In genomic region chr17:58248955-58249269, GRCh38 we compare ENCODE assay signal across 12 cellular contexts. TPM values are rescaled to one million over a fixed set of nuclear protein-coding genes. Genes with fewer than 3 reads are reported as not detected.
DNase-seq lines count a peak whose midpoint lies in the region; ATAC-seq and TF ChIP-seq lines count a peak whose summit lies in the region.
"Had no signal": no experiment of that assay in that cellular context is flagged by ENCODE, and none has a peak within 500 bp of the region (broad histone marks: within the 10 kb centered on the region; RNA-seq: fewer than 3 reads in every experiment).

No MANE protein-coding gene starts in this region.

- H3K27me3 ChIP-seq in iPS-20b (ENCODE audit: insufficient read depth, low read length) = peaks cover 97% of the 10 kb centered on the region
- H3K27me3 ChIP-seq in testis = no peaks in the 10 kb centered on the region

- no peaks in the 10 kb centered on the region for H3K36me3 ChIP-seq in iPS-20b (ENCODE audit: insufficient read depth, low read depth, low read length)
- no peaks in the 10 kb centered on the region for H3K36me3 ChIP-seq in testis (ENCODE audit: low read depth, missing control alignments)

- no peak for TF ChIP-seq POLR2A in testis (IDR thresholded peaks at IDR 0.05)

- WGBS in testis, 2 donors = 15 to 16% methylated on average over 9 to 10 of the region's 10 CpGs

- H3K36me3 Mint-ChIP-seq in activated naive CD4-positive, alpha-beta T cell treated with anti-CD3 and anti-CD28 coated beads, Interleukin-2, amount 10 ng/mL, durations not matched to agents 7 days and 5 days = no peaks in the 10 kb centered on the region
- H3K36me3 Mint-ChIP-seq in activated naive CD8-positive, alpha-beta T cell treated with anti-CD3 and anti-CD28 coated beads, Interleukin-2, amount 10 ng/mL, durations not matched to agents 7 days and 5 days = no peaks in the 10 kb centered on the region
- H3K36me3 Mint-ChIP-seq: activated CD4-positive, alpha-beta memory T cell treated with anti-CD3 and anti-CD28 coated beads for 36 hours had no signal

- H3K27ac ChIP-seq in iPS-20b (ENCODE audit: low read length) = no peak overlapping the region
- H3K27ac ChIP-seq in testis = no peak overlapping the region

- peak overlapping the region; percentile 63 for H3K4me3 ChIP-seq in iPS-20b (ENCODE audit: low read length)
- H3K4me3 ChIP-seq in testis = peak overlapping the region; percentile 42 to 61

- H3K27me3 Mint-ChIP-seq in activated naive CD4-positive, alpha-beta T cell treated with anti-CD3 and anti-CD28 coated beads, Interleukin-2, amount 10 ng/mL, durations not matched to agents 7 days and 5 days = peaks cover 86% of the 10 kb centered on the region
- H3K27me3 Mint-ChIP-seq in activated naive CD8-positive, alpha-beta T cell treated with anti-CD3 and anti-CD28 coated beads, Interleukin-2, amount 10 ng/mL, durations not matched to agents 7 days and 5 days = peaks cover 50% of the 10 kb centered on the region

- H3K9me3 ChIP-seq in iPS-20b (ENCODE audit: insufficient read depth, low read depth, low read length) = peaks cover 8% of the 10 kb centered on the region; the same call in 1 of the 2 replicates
- H3K9me3 ChIP-seq in testis = no peaks in the 10 kb centered on the region

- intact Hi-C loops in testis (cut with DNase I; ENCODE audit: low total_unique reads) = no loop called here

- H3K9me3 Mint-ChIP-seq in activated naive CD4-positive, alpha-beta T cell treated with anti-CD3 and anti-CD28 coated beads, Interleukin-2, amount 10 ng/mL, durations not matched to agents 7 days and 5 days = no peaks in the 10 kb centered on the region
- H3K9me3 Mint-ChIP-seq in activated naive CD8-positive, alpha-beta T cell treated with anti-CD3 and anti-CD28 coated beads, Interleukin-2, amount 10 ng/mL, durations not matched to agents 7 days and 5 days = no peaks in the 10 kb centered on the region
- H3K9me3 Mint-ChIP-seq: activated CD4-positive, alpha-beta memory T cell treated with anti-CD3 and anti-CD28 coated beads for 36 hours had no signal

- no peak for DNase-seq in activated naive CD4-positive, alpha-beta T cell treated with anti-CD3 and anti-CD28 coated beads, Interleukin-2, amount 10 ng/mL, durations not matched to agents 7 days and 5 days
- DNase-seq in activated naive CD4-positive, alpha-beta T cell (lab: John Stamatoyannopoulos, UW) = no peak
- DNase-seq in activated naive CD8-positive, alpha-beta T cell treated with anti-CD3 and anti-CD28 coated beads, Interleukin-2, amount 10 ng/mL, durations not matched to agents 7 days and 5 days = no peak
- DNase-seq in testis (no peak), HuH-7 (ENCODE audit: low spot score) (no peak), iPS-NIHi11 (ENCODE audit: low spot score) (no peak)
- DNase-seq: cortex of kidney had no signal

- no peak overlapping the region for H3K27ac Mint-ChIP-seq in activated naive CD4-positive, alpha-beta T cell treated with anti-CD3 and anti-CD28 coated beads, Interleukin-2, amount 10 ng/mL, durations not matched to agents 7 days and 5 days
- peak overlapping the region; percentile 38 for H3K27ac Mint-ChIP-seq in activated naive CD8-positive, alpha-beta T cell treated with anti-CD3 and anti-CD28 coated beads, Interleukin-2, amount 10 ng/mL, durations not matched to agents 7 days and 5 days
- H3K27ac Mint-ChIP-seq: activated CD4-positive, alpha-beta memory T cell treated with anti-CD3 and anti-CD28 coated beads for 36 hours had no signal

- H3K9ac ChIP-seq in iPS-20b (ENCODE audit: low read depth, low read length) = no peak overlapping the region

- peaks cover 28% of the 10 kb centered on the region for H3K4me1 Mint-ChIP-seq in activated naive CD4-positive, alpha-beta T cell treated with anti-CD3 and anti-CD28 coated beads, Interleukin-2, amount 10 ng/mL, durations not matched to agents 7 days and 5 days
- H3K4me1 Mint-ChIP-seq in activated naive CD8-positive, alpha-beta T cell treated with anti-CD3 and anti-CD28 coated beads, Interleukin-2, amount 10 ng/mL, durations not matched to agents 7 days and 5 days = peaks cover 28% of the 10 kb centered on the region

- CTCF ChIA-PET in activated naive CD4-positive, alpha-beta T cell treated with anti-CD3 and anti-CD28 coated beads, Interleukin-2, amount 10 ng/mL, durations not matched to agents 7 days and 5 days (lab: Charles Lee) = interaction anchor here (0.8 to 3.3 kb wide), 11 partner anchors 13 to 258 kb away, joined by 3 to 18 read pairs (median 6); partner anchors contain the start of genes HSF5, RNF43 and SUPT4H1

- H3K4me3 Mint-ChIP-seq in activated naive CD4-positive, alpha-beta T cell treated with anti-CD3 and anti-CD28 coated beads, Interleukin-2, amount 10 ng/mL, durations not matched to agents 7 days and 5 days = peak overlapping the region; percentile 6
- H3K4me3 Mint-ChIP-seq in activated naive CD8-positive, alpha-beta T cell treated with anti-CD3 and anti-CD28 coated beads, Interleukin-2, amount 10 ng/mL, durations not matched to agents 7 days and 5 days = no peak overlapping the region

- POLR2A ChIA-PET in activated naive CD8-positive, alpha-beta T cell treated with anti-CD3 and anti-CD28 coated beads, Interleukin-2, amount 10 ng/mL, durations not matched to agents 7 days and 5 days (lab: Charles Lee) = interaction anchor here (0.9 kb wide), 1 partner anchor 94 kb away, joined by 3 read pairs; no protein-coding TSS in a partner anchor

- no peaks in the 10 kb centered on the region for H3K4me1 ChIP-seq in iPS-20b (ENCODE audit: insufficient read depth, low read length)
- H3K4me1 ChIP-seq in testis = no peaks in the 10 kb centered on the region

- TF ChIP-seq CTCF in testis (IDR thresholded peaks at IDR 0.05) = no peak

- ATAC-seq in activated naive CD8-positive, alpha-beta T cell treated with anti-CD3 and anti-CD28 coated beads, Interleukin-2, amount 10 ng/mL, durations not matched to agents 7 days and 5 days (ENCODE audit: low read depth) = no peak
- no peak for ATAC-seq in HG02840 (IDR thresholded peaks at IDR 0.05; ENCODE audit: low FRiP score, unreplicated experiment)

RNA-seq across cellular contexts. Expression of gene LPO, which starts 10.5 kb away (rescaled TPM):
- total RNA-seq in activated naive CD8-positive, alpha-beta T cell treated with anti-CD3 and anti-CD28 coated beads, Interleukin-2, amount 10 ng/mL, durations not matched to agents 7 days and 5 days = not detected
- total RNA-seq in testis = 1 to 10 TPM; 1.8 to 2.0 TPM
- polyA plus RNA-seq in testis (ENCODE audit: insufficient read depth, low read depth, low replicate concordance) = 2.7 TPM
- total RNA-seq: activated CD4-positive, alpha-beta memory T cell treated with anti-CD3 and anti-CD28 coated beads for 36 hours; H4; kidney had no signal

RNA-seq across cellular contexts. Expression of gene MKS1, which starts 29.9 kb away (rescaled TPM):
- 10 to 100 TPM; 23.0 to 26.5 TPM for total RNA-seq in activated naive CD8-positive, alpha-beta T cell treated with anti-CD3 and anti-CD28 coated beads, Interleukin-2, amount 10 ng/mL, durations not matched to agents 7 days and 5 days
- total RNA-seq in testis = 10 to 100 TPM; 32.0 to 34.3 TPM
- 32.3 TPM for polyA plus RNA-seq in testis (ENCODE audit: insufficient read depth, low read depth, low replicate concordance)

RNA-seq across cellular contexts. Expression of gene MPO, which starts 31.8 kb away (rescaled TPM):
- total RNA-seq in activated naive CD8-positive, alpha-beta T cell treated with anti-CD3 and anti-CD28 coated beads, Interleukin-2, amount 10 ng/mL, durations not matched to agents 7 days and 5 days = not detected
- total RNA-seq in testis = 1 to 10 TPM in 1 of 2 donors, under 1 TPM in 1; 0.87 to 1.1 TPM
- polyA plus RNA-seq in testis (ENCODE audit: insufficient read depth, low read depth, low replicate concordance) = 0.87 TPM
- total RNA-seq: H4 had no signal

RNA-seq across cellular contexts. Expression of gene EPX, which starts 56.4 kb away (rescaled TPM):
- not detected for total RNA-seq in activated naive CD8-positive, alpha-beta T cell treated with anti-CD3 and anti-CD28 coated beads, Interleukin-2, amount 10 ng/mL, durations not matched to agents 7 days and 5 days
- total RNA-seq in testis = not detected
- not detected for polyA plus RNA-seq in testis (ENCODE audit: insufficient read depth, low read depth, low replicate concordance)
- total RNA-seq: activated CD4-positive, alpha-beta memory T cell treated with anti-CD3 and anti-CD28 coated beads for 36 hours had no signal
